ENCODE assay signal across 21 cellular contexts in the genomic region with DNA sequence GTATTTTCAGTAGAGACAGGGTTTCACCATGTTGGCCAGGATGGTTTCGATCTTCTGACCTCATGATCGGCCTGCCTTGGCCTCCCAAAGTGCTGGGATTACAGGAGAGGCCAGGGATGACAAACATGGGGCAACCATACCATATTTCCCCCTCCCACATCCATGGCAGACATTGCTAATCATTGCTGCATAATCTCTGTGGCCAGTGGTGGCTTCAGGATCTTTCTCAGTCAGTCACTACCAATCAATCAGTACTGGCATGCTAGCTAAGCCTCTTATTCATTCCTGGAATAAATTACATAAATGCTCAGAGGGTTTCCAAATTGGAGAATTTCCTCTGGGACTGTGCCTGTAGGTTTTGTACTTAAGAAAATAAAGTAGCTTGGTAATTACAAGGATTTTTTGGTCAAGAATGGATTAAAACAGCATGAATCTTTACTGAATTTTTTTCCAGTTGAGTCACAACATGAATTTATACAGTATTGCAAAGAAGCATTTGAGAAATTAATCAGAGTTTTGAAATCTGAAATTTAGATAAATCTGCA.
"Had no signal": no experiment of that assay in that cellular context is flagged by ENCODE, and none has a peak within 500 bp of the region (broad histone marks: within the 10 kb centered on the region; RNA-seq: fewer than 3 reads in every experiment).

No MANE protein-coding gene starts in this region.

- H3K36me3 ChIP-seq: lower lobe of right lung, thyroid gland, upper lobe of right lung, WERI-Rb-1 had no signal

- H3K4me3 ChIP-seq: lower lobe of right lung, smooth muscle cell, thyroid gland, upper lobe of right lung had no signal

- ATAC-seq: activated CD8-positive, alpha-beta T cell treated with anti-CD3 and anti-CD28 coated beads for 36 hours; lower lobe of right lung; sciatic nerve; stimulated activated naive B cell treated with anti-CD40 and anti-IgM and Interleukin-4, amounts not matched to agents 10 μg/mL and 1 μg/mL and 100 μg/mL, for 72 hours; upper lobe of right lung had no signal

- H3K27me3 ChIP-seq: thyroid gland, upper lobe of right lung had no signal

- H3K4me1 Mint-ChIP-seq: activated CD4-positive, alpha-beta T cell treated with anti-CD3 and anti-CD28 coated beads, Interleukin-2, amount 10 ng/mL, durations not matched to agents 7 days and 5 days; naive B cell; stimulated activated naive B cell treated with anti-CD40 and anti-IgM and Interleukin-4, amounts not matched to agents 10 μg/mL and 1 μg/mL and 100 μg/mL, for 72 hours had no signal

- DNase-seq: activated CD4-positive, alpha-beta T cell treated with anti-CD3 and anti-CD28 coated beads, Interleukin-2, amount 10 ng/mL, durations not matched to agents 7 days and 5 days; activated CD4-positive, CD25-positive, alpha-beta regulatory T cell treated with anti-CD3 and anti-CD28 coated beads, Interleukin-2, amount 50 U/mL, for 72 hours; activated CD8-positive, alpha-beta T cell treated with anti-CD3 and anti-CD28 coated beads for 36 hours; cortex of kidney; foreskin melanocyte; kidney; lower lobe of right lung; mesendoderm; naive B cell; nucleus accumbens; stimulated activated CD4-positive, alpha-beta T cell treated with anti-CD3 and anti-CD28 coated beads, Interleukin-2, amount 100 ng/mL, for 48 hours; stimulated activated CD8-positive, alpha-beta memory T cell treated with anti-CD3 and anti-CD28 coated beads, Interleukin-4, amount 100 ng/mL, for 48 hours; stimulated activated naive B cell treated with anti-CD40 and anti-IgM and Interleukin-4, amounts not matched to agents 10 μg/mL and 1 μg/mL and 100 μg/mL, for 72 hours; T-helper 1 cell; thyroid gland; upper lobe of right lung; WERI-Rb-1 had no signal

- H3K4me2 ChIP-seq: smooth muscle cell had no signal

- H3K9me3 ChIP-seq: lower lobe of right lung, thyroid gland, upper lobe of right lung had no signal

- H3K9me3 Mint-ChIP-seq: activated CD4-positive, alpha-beta T cell treated with anti-CD3 and anti-CD28 coated beads, Interleukin-2, amount 10 ng/mL, durations not matched to agents 7 days and 5 days; activated CD8-positive, alpha-beta T cell treated with anti-CD3 and anti-CD28 coated beads for 36 hours; activated T-helper 1 cell treated with anti-CD3 and anti-CD28 coated beads, Interleukin-12 subunit alpha, Interleukin-12 subunit beta, Interleukin-2, Interleukin-4 antibody, amounts not matched to agents 30 ng/mL and 10 ng/mL and 1 ng/mL, durations not matched to agents 14 hours and 24 hours and 36 hours; stimulated activated naive B cell treated with anti-CD40 and anti-IgM and Interleukin-4, amounts not matched to agents 10 μg/mL and 1 μg/mL and 100 μg/mL, for 72 hours had no signal

- H3K27ac ChIP-seq: lower lobe of right lung, thyroid gland, upper lobe of right lung, WERI-Rb-1 had no signal

- H3K4me3 Mint-ChIP-seq: activated CD4-positive, alpha-beta T cell treated with anti-CD3 and anti-CD28 coated beads, Interleukin-2, amount 10 ng/mL, durations not matched to agents 7 days and 5 days; activated CD8-positive, alpha-beta T cell treated with anti-CD3 and anti-CD28 coated beads for 36 hours; activated naive CD8-positive, alpha-beta T cell; activated T-helper 1 cell treated with anti-CD3 and anti-CD28 coated beads, Interleukin-12 subunit alpha, Interleukin-12 subunit beta, Interleukin-2, Interleukin-4 antibody, amounts not matched to agents 30 ng/mL and 10 ng/mL and 1 ng/mL, durations not matched to agents 14 hours and 24 hours and 36 hours; stimulated activated naive B cell treated with anti-CD40 and anti-IgM and Interleukin-4, amounts not matched to agents 10 μg/mL and 1 μg/mL and 100 μg/mL, for 72 hours had no signal

- H3K4me1 ChIP-seq: lower lobe of right lung, upper lobe of right lung had no signal

- H3K36me3 Mint-ChIP-seq: activated naive CD8-positive, alpha-beta T cell; naive B cell; stimulated activated naive B cell treated with anti-CD40 and anti-IgM and Interleukin-4, amounts not matched to agents 10 μg/mL and 1 μg/mL and 100 μg/mL, for 72 hours had no signal

- H3K27ac Mint-ChIP-seq: activated CD4-positive, alpha-beta T cell treated with anti-CD3 and anti-CD28 coated beads, Interleukin-2, amount 10 ng/mL, durations not matched to agents 7 days and 5 days; activated CD8-positive, alpha-beta T cell treated with anti-CD3 and anti-CD28 coated beads for 36 hours; activated naive CD8-positive, alpha-beta T cell; activated T-helper 1 cell treated with anti-CD3 and anti-CD28 coated beads, Interleukin-12 subunit alpha, Interleukin-12 subunit beta, Interleukin-2, Interleukin-4 antibody, amounts not matched to agents 30 ng/mL and 10 ng/mL and 1 ng/mL, durations not matched to agents 14 hours and 24 hours and 36 hours; naive B cell; stimulated activated naive B cell treated with anti-CD40 and anti-IgM and Interleukin-4, amounts not matched to agents 10 μg/mL and 1 μg/mL and 100 μg/mL, for 72 hours had no signal
